ENCODE assay signal across 17 cellular contexts in genomic region chr2:148969585-148970180, GRCh38.
A peak's percentile ranks its signal among the peaks of the same experiment; 100 is the strongest.
DNase-seq lines count a peak whose midpoint lies in the region; ATAC-seq and TF ChIP-seq lines count a peak whose summit lies in the region.
"Had no signal": no experiment of that assay in that cellular context is flagged by ENCODE, and none has a peak within 500 bp of the region (broad histone marks: within the 10 kb centered on the region; RNA-seq: fewer than 3 reads in every experiment).

No MANE protein-coding gene starts in this region.

- H3K27ac Mint-ChIP-seq in brain, result peak overlapping the region; percentile 43 to 91 (median 88)
- H3K27ac Mint-ChIP-seq: CD8-positive, alpha-beta T cell had no signal

- no peaks in the 10 kb centered on the region for H3K36me3 ChIP-seq in muscle layer of colon (ENCODE audit: insufficient read depth, low read length)
- H3K36me3 ChIP-seq: Peyer's patch, SJSA1 had no signal

- H3K9me3 Mint-ChIP-seq in brain, result no peaks in the 10 kb centered on the region
- H3K9me3 Mint-ChIP-seq: CD8-positive, alpha-beta T cell had no signal

- TF ChIP-seq CTCF in brain (conservative IDR thresholded peaks at IDR 0.05), result no peak

- H3K9ac ChIP-seq in muscle layer of colon (ENCODE audit: low read length), result no peak overlapping the region
- H3K9ac ChIP-seq: BLaER1 treated with 17β-estradiol and CSF1 and Interleukin-3, amounts not matched to agents 10 nM and 100 nM had no signal

- peak; percentile 50 for DNase-seq in NCI-H2227 treated with DMSO at 0.1 percent for 48 hours (lab: John Stamatoyannopoulos, UW)
- peak; percentile 43 for DNase-seq in superior temporal gyrus (ENCODE audit: extremely low spot score)
- no peak for DNase-seq in NOMO-1 treated with dmso at 0.1 percent for 144 hours (lab: John Stamatoyannopoulos, UW; ENCODE audit: unreplicated experiment)
- DNase-seq in GDM1 (lab: John Stamatoyannopoulos, UW), result no peak
- DNase-seq: Calu3; CD8-positive, alpha-beta T cell; GOT3; IMR-90; NCI-H1417 treated with DMSO at 0.1 percent for 48 hours; NCI-H1930; NCI-H526; Peyer's patch had no signal

- H3K9me3 ChIP-seq in muscle layer of colon (ENCODE audit: low read length), result no peaks in the 10 kb centered on the region
- H3K9me3 ChIP-seq: BLaER1 treated with 17β-estradiol and CSF1 and Interleukin-3, amounts not matched to agents 10 nM and 100 nM; Peyer's patch; SJSA1 had no signal

- H3K4me3 Mint-ChIP-seq in brain, result peak overlapping the region in 4 of 5 experiments; percentile 42 to 70 (median 50)
- H3K4me3 Mint-ChIP-seq: CD8-positive, alpha-beta T cell had no signal

- no peaks in the 10 kb centered on the region for H3K27me3 ChIP-seq in muscle layer of colon (ENCODE audit: control insufficient read depth in 1 of 2, insufficient read depth in 2 of 2, low read length in 2 of 2)
- H3K27me3 ChIP-seq: BLaER1 treated with 17β-estradiol and CSF1 and Interleukin-3, amounts not matched to agents 10 nM and 100 nM; Peyer's patch had no signal

- ATAC-seq in HG02623 (IDR thresholded peaks at IDR 0.05; ENCODE audit: unreplicated experiment), result no peak
- ATAC-seq: CD8-positive, alpha-beta T cell had no signal

- peaks cover 42% of the 10 kb centered on the region for H3K36me3 Mint-ChIP-seq in brain

- H3K4me1 Mint-ChIP-seq in brain, result peaks cover 95% of the 10 kb centered on the region

- no peaks in the 10 kb centered on the region for H3K27me3 Mint-ChIP-seq in brain

- H3K4me3 ChIP-seq in muscle layer of colon (ENCODE audit: low read depth in 1 of 2, low read length in 2 of 2), result no peak overlapping the region
- H3K4me3 ChIP-seq: BLaER1 treated with 17β-estradiol and CSF1 and Interleukin-3, amounts not matched to agents 10 nM and 100 nM; Peyer's patch; SJSA1 had no signal

- no peaks in the 10 kb centered on the region for H3K4me1 ChIP-seq in muscle layer of colon (ENCODE audit: insufficient read depth, low read length)
- H3K4me1 ChIP-seq: Peyer's patch, SJSA1 had no signal

- peak overlapping the region; percentile 12 for H3K27ac ChIP-seq in muscle layer of colon (ENCODE audit: low read depth, low read length)
- H3K27ac ChIP-seq: BLaER1 treated with 17β-estradiol and CSF1 and Interleukin-3, amounts not matched to agents 10 nM and 100 nM; Peyer's patch; SJSA1 had no signal

Comparison
In these comparisons a context has a peak if more than half of its experiments do, and no peak if none do; other contexts are left out.
1. DNase-seq: peak in NCI-H2227 treated with DMSO at 0.1 percent for 48 hours (single experiment) and superior temporal gyrus (single experiment); none in NOMO-1 treated with dmso at 0.1 percent for 144 hours (single experiment) and GDM1 (single experiment).